Comparison of ENCODE assay signal across 1 cellular context in genomic region chr16:85674828-85675227, GRCh38.
TF ChIP-seq lines count a peak whose summit lies in the region.

No MANE protein-coding gene starts in this region.

TF ChIP-seq in K562, 482 proteins besides CTCF, POLR2A, EP300 and RAD21 (continued from another document):
- no peak for TF ChIP-seq ZNF655 (CRISPR knock-in tag; IDR thresholded peaks at IDR 0.05)
- TF ChIP-seq SUPT5H (IDR thresholded peaks at IDR 0.05): 0 out of 2 replicates have a peak, but pooled peaks have one; percentile 28
